Comparison of ENCODE assay signal across 1 cellular context in genomic region chr6:57019434-57019833, GRCh38.
TF ChIP-seq lines count a peak whose summit lies in the region.

No MANE protein-coding gene starts in this region.

TF ChIP-seq in K562, 482 proteins besides CTCF, POLR2A, EP300 and RAD21 (continued from another document and continues in another):
- TF ChIP-seq CHD7 (IDR thresholded peaks at IDR 0.05; ENCODE audit: low read depth, low read length): no peak
- TF ChIP-seq ZNF277 (CRISPR knock-in tag; IDR thresholded peaks at IDR 0.05; ENCODE audit: borderline replicate concordance): no peak
- no peak for TF ChIP-seq ZNF584 (CRISPR knock-in tag; IDR thresholded peaks at IDR 0.05; ENCODE audit: low read depth)
- peak; percentile 80; the same call in 1 of the 2 replicates for TF ChIP-seq CHAMP1 (IDR thresholded peaks at IDR 0.05)
- no peak for TF ChIP-seq PRPF4 (IDR thresholded peaks at IDR 0.05; ENCODE audit: insufficient read depth, low read depth, low read length, poor library complexity, severe bottlenecking)
- no peak for TF ChIP-seq ADNP (tag; IDR thresholded peaks at IDR 0.05)
- TF ChIP-seq ZNF699 (CRISPR knock-in tag; IDR thresholded peaks at IDR 0.05; ENCODE audit: insufficient replicate concordance): no peak
- no peak for TF ChIP-seq ZNF518B (CRISPR knock-in tag; IDR thresholded peaks at IDR 0.05)
- peak; percentile 70 for TF ChIP-seq TEAD4 (IDR thresholded peaks at IDR 0.05; ENCODE audit: low read length)
- no peak for TF ChIP-seq TEAD4 (CRISPR knock-in tag; IDR thresholded peaks at IDR 0.05; ENCODE audit: borderline replicate concordance)
- peak; percentile 76 for TF ChIP-seq ZNF24 (IDR thresholded peaks at IDR 0.05)
- TF ChIP-seq ZNF217 (CRISPR knock-in tag; IDR thresholded peaks at IDR 0.05): no peak
- TF ChIP-seq VEZF1 (CRISPR knock-in tag; IDR thresholded peaks at IDR 0.05): no peak
- no peak for TF ChIP-seq LARP7 (IDR thresholded peaks at IDR 0.05)
- TF ChIP-seq STAT5A (IDR thresholded peaks at IDR 0.05; ENCODE audit: borderline replicate concordance, low read length): 0 out of 2 replicates have a peak, but pooled peaks have one; percentile 19
- no peak for TF ChIP-seq ZNF140 (CRISPR knock-in tag; IDR thresholded peaks at IDR 0.05)
- no peak for TF ChIP-seq ZNF239 (CRISPR knock-in tag; IDR thresholded peaks at IDR 0.05)
- TF ChIP-seq TBL1XR1 (IDR thresholded peaks at IDR 0.05; ENCODE audit: low read length in 2 of 2): peak in 1 of 2 experiments; percentile 52; a peak in 1 of 4 replicates
- no peak for TF ChIP-seq PHB (CRISPR knock-in tag; IDR thresholded peaks at IDR 0.05)
- TF ChIP-seq ZC3H11A (IDR thresholded peaks at IDR 0.05; ENCODE audit: low read depth, low read length): no peak
- TF ChIP-seq SREBF2 (CRISPR knock-in tag; IDR thresholded peaks at IDR 0.05): no peak
- TF ChIP-seq ZBTB5 (IDR thresholded peaks at IDR 0.05): no peak
- peak; percentile 59; the same call in 1 of the 2 replicates for TF ChIP-seq HDAC2 (IDR thresholded peaks at IDR 0.05)
- no peak for TF ChIP-seq FUS (optimal IDR thresholded peaks at IDR 0.05; ENCODE audit: low read depth, low read length)
- TF ChIP-seq CBFA2T2 (conservative IDR thresholded peaks at IDR 0.05): peak; percentile 63
- peak; percentile 62; the same call in 1 of the 2 replicates for TF ChIP-seq MTA2 (IDR thresholded peaks at IDR 0.05; ENCODE audit: low read depth)
- TF ChIP-seq ZNF282 (CRISPR knock-in tag; IDR thresholded peaks at IDR 0.05): no peak
- TF ChIP-seq CBFA2T3 (IDR thresholded peaks at IDR 0.05): peak; percentile 85
- TF ChIP-seq CREB3L1 (IDR thresholded peaks at IDR 0.05; ENCODE audit: borderline replicate concordance, low read depth): no peak
- no peak for TF ChIP-seq CBX1 (IDR thresholded peaks at IDR 0.05; ENCODE audit: low read depth)
- TF ChIP-seq DPF2 (IDR thresholded peaks at IDR 0.05): peak; percentile 87
- no peak for TF ChIP-seq HDAC6 (IDR thresholded peaks at IDR 0.05; ENCODE audit: low read depth, low read length)
- TF ChIP-seq IRF2 (CRISPR knock-in tag; IDR thresholded peaks at IDR 0.05): no peak
- no peak for TF ChIP-seq ZNF511 (CRISPR knock-in tag; IDR thresholded peaks at IDR 0.05)
- TF ChIP-seq FOXM1 (IDR thresholded peaks at IDR 0.05; ENCODE audit: low read depth): peak; percentile 44; the same call in 1 of the 2 replicates
- no peak for TF ChIP-seq FOXM1 (CRISPR knock-in tag; IDR thresholded peaks at IDR 0.05; ENCODE audit: low read depth)
